1 cellular context compared by ENCODE assay signal in the genomic region with DNA sequence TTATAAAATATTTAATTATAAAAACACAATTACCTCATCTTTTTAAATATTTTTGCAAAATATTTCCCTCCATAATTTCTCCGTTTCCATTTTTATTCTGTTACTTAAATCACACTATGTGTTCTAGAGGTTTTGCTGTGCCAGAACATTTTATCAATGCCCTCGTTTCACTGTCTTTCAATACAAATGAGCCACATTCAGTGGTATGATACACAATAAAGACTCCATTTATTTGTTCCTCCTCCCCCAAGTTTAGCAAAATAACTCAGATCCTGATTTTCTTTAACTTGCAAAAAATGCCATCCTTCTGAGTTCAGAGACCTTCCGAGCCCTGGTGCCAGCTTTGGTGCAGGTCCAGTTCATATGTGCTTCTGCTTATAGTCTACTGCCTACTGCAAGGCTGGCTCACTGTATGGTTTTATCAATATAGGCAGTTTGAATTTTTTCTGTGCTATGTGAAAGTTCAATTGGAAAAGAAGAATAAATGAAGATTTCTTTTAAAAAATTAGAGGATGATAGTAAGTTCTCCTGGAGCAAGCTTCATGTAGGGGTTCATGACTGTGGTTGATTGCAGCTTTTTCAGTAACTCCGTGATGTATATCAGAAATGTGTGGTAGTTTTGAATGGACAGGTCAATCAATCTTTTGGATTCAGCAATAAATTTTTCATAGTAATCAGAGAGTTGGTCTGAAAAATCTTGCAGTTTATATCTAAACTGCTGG.
A peak's percentile ranks its signal among the peaks of the same experiment; 100 is the strongest.
TF ChIP-seq lines count a peak whose summit lies in the region.

No MANE protein-coding gene starts in this region.

TF ChIP-seq in HepG2, 621 proteins besides CTCF, POLR2A, EP300 and RAD21 (continues in another document):
- TF ChIP-seq ZNF780A (CRISPR knock-in tag; IDR thresholded peaks at IDR 0.05) (peak; percentile 22; the same call in 1 of the 2 replicates), HNRNPK (IDR thresholded peaks at IDR 0.05; ENCODE audit: low read depth, low read length, poor library complexity, severe bottlenecking) (no peak), KLF9 (CRISPR knock-in tag; IDR thresholded peaks at IDR 0.05; ENCODE audit: low read depth) (no peak), TBP (CRISPR knock-in tag; IDR thresholded peaks at IDR 0.05) (no peak), ZNF180 (CRISPR knock-in tag; IDR thresholded peaks at IDR 0.05; ENCODE audit: borderline replicate concordance, low read depth) (no peak), ZNF530 (CRISPR knock-in tag; IDR thresholded peaks at IDR 0.05; ENCODE audit: low read depth) (no peak), GATAD2A (CRISPR knock-in tag; IDR thresholded peaks at IDR 0.05) (0 out of 2 replicates have a peak, but pooled peaks have one; percentile 9), ZSCAN22 (CRISPR knock-in tag; IDR thresholded peaks at IDR 0.05) (no peak), ZNF263 (CRISPR knock-in tag; IDR thresholded peaks at IDR 0.05) (no peak), RBFOX2 (IDR thresholded peaks at IDR 0.05; ENCODE audit: low read depth, low read length) (peak; percentile 11), NFKB2 (CRISPR knock-in tag; IDR thresholded peaks at IDR 0.05; ENCODE audit: borderline replicate concordance) (no peak), TSC22D2 (CRISPR knock-in tag; IDR thresholded peaks at IDR 0.05; ENCODE audit: borderline replicate concordance) (0 out of 2 replicates have a peak, but pooled peaks have one; percentile 3), ZNF460 (CRISPR knock-in tag; IDR thresholded peaks at IDR 0.05; ENCODE audit: borderline replicate concordance) (no peak), ONECUT2 (CRISPR knock-in tag; IDR thresholded peaks at IDR 0.05) (no peak), ZNF749 (CRISPR knock-in tag; IDR thresholded peaks at IDR 0.05; ENCODE audit: borderline replicate concordance) (0 out of 2 replicates have a peak, but pooled peaks have one; percentile 8), ZNF484 (CRISPR knock-in tag; IDR thresholded peaks at IDR 0.05; ENCODE audit: borderline replicate concordance, low read depth) (no peak), TCF7L2 (IDR thresholded peaks at IDR 0.05; ENCODE audit: low read depth, low read length) (no peak), CBFB (CRISPR knock-in tag; IDR thresholded peaks at IDR 0.05) (no peak), SNAI1 (CRISPR knock-in tag; IDR thresholded peaks at IDR 0.05; ENCODE audit: borderline replicate concordance) (no peak), SIN3B (IDR thresholded peaks at IDR 0.05; ENCODE audit: low read length) (no peak), SRSF4 (IDR thresholded peaks at IDR 0.05; ENCODE audit: low read depth, low read length, poor library complexity, severe bottlenecking) (no peak), ZNF672 (CRISPR knock-in tag; IDR thresholded peaks at IDR 0.05) (no peak), ZBTB3 (CRISPR knock-in tag; IDR thresholded peaks at IDR 0.05; ENCODE audit: borderline replicate concordance, low read depth) (no peak), CEBPG (CRISPR knock-in tag; IDR thresholded peaks at IDR 0.05) (no peak), ZBTB42 (CRISPR knock-in tag; IDR thresholded peaks at IDR 0.05) (no peak), ISX (CRISPR knock-in tag; conservative IDR thresholded peaks at IDR 0.05) (no peak), PRMT3 (CRISPR knock-in tag; IDR thresholded peaks at IDR 0.05; ENCODE audit: borderline replicate concordance, low read depth) (0 out of 2 replicates have a peak, but pooled peaks have one; percentile 28), CHD4 (IDR thresholded peaks at IDR 0.05; ENCODE audit: borderline replicate concordance, low read length) (0 out of 2 replicates have a peak, but pooled peaks have one; percentile 11), ZFP62 (CRISPR knock-in tag; IDR thresholded peaks at IDR 0.05) (no peak), REXO4 (CRISPR knock-in tag; IDR thresholded peaks at IDR 0.05; ENCODE audit: borderline replicate concordance) (no peak), SSRP1 (CRISPR knock-in tag; IDR thresholded peaks at IDR 0.05) (peak; percentile 99), HNRNPH1 (optimal IDR thresholded peaks at IDR 0.05; ENCODE audit: low read depth, low read length) (no peak), ZBTB8A (CRISPR knock-in tag; IDR thresholded peaks at IDR 0.05; ENCODE audit: borderline replicate concordance, low read depth) (0 out of 2 replicates have a peak, but pooled peaks have one; percentile 12), AHR (CRISPR knock-in tag; IDR thresholded peaks at IDR 0.05) (no peak), SRSF1 (optimal IDR thresholded peaks at IDR 0.05; ENCODE audit: low read depth, low read length) (no peak), KLF16 (CRISPR knock-in tag; IDR thresholded peaks at IDR 0.05) (0 out of 4 replicates have a peak, but pooled peaks of 1 of the 2 experiments have one; percentile 30), ZMAT3 (CRISPR knock-in tag; conservative IDR thresholded peaks at IDR 0.05) (no peak)
- TF ChIP-seq, protein P1, sequence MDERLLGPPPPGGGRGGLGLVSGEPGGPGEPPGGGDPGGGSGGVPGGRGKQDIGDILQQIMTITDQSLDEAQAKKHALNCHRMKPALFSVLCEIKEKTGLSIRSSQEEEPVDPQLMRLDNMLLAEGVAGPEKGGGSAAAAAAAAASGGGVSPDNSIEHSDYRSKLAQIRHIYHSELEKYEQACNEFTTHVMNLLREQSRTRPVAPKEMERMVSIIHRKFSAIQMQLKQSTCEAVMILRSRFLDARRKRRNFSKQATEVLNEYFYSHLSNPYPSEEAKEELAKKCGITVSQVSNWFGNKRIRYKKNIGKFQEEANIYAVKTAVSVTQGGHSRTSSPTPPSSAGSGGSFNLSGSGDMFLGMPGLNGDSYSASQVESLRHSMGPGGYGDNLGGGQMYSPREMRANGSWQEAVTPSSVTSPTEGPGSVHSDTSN (CRISPR knock-in tag; IDR thresholded peaks at IDR 0.05): no peak
- TF ChIP-seq, protein P2, sequence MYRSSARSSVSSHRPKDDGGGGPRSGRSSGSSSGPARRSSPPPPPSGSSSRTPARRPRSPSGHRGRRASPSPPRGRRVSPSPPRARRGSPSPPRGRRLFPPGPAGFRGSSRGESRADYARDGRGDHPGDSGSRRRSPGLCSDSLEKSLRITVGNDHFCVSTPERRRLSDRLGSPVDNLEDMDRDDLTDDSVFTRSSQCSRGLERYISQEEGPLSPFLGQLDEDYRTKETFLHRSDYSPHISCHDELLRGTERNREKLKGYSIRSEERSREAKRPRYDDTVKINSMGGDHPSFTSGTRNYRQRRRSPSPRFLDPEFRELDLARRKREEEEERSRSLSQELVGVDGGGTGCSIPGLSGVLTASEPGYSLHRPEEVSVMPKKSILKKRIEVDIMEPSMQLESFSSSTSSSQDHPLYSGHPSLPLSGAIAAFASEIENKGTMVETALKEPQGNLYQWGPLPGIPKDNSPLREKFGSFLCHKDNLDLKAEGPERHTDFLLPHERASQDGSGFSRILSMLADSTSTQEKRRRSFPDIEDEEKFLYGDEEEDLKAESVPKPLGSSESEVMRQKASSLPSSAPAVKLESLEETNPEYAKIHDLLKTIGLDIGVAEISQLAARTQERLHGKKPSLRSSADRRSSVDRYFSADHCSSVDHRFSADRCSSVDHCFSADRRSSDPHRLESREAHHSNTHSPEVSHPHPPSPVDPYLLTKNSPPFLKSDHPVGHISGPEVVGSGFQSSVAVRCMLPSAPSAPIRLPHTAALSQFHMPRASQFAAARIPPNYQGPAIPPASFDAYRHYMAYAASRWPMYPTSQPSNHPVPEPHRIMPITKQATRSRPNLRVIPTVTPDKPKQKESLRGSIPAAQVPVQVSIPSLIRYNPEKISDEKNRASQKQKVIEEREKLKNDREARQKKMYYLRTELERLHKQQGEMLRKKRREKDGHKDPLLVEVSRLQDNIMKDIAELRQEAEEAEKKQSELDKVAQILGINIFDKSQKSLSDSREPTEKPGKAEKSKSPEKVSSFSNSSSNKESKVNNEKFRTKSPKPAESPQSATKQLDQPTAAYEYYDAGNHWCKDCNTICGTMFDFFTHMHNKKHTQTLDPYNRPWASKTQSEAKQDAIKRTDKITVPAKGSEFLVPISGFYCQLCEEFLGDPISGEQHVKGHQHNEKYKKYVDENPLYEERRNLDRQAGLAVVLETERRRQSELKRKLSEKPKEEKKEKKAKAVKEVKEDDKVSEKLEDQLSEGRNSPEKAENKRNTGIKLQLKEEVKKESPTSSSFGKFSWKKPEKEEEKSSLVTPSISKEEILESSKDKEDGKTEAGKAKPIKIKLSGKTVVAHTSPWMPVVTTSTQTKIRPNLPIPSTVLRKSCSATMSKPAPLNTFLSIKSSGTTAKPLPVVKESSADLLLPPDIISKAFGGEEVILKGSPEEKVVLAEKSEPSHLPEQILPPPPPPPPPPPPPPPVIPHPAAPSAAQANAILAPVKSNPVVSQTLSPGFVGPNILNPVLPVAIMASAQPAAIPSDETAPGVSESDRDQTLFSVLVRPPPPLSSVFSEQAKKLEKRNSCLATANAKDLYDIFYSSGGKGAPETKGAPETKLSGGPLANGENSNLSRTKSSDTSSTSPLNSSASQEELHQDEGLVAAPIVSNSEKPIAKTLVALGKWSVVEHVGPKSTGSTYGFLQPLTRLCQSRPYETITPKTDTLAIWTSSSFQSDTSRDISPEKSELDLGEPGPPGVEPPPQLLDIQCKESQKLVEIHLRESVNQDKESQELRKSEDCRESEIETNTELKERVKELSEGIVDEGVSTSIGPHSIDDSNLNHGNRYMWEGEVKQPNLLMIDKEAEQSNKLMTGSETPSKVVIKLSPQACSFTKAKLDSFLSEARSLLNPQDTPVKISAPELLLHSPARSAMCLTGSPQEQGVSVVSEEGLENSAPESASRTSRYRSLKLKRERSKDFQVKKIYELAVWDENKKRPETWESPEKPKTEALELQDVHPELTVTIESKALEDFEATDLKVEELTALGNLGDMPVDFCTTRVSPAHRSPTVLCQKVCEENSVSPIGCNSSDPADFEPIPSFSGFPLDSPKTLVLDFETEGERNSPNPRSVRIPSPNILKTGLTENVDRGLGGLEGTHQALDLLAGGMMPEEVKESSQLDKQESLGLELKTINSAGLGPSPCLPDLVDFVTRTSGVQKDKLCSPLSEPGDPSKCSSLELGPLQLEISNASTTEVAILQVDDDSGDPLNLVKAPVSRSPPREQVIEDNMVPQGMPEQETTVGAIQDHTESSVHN (CRISPR knock-in tag; IDR thresholded peaks at IDR 0.05): no peak
- TF ChIP-seq, protein P3, sequence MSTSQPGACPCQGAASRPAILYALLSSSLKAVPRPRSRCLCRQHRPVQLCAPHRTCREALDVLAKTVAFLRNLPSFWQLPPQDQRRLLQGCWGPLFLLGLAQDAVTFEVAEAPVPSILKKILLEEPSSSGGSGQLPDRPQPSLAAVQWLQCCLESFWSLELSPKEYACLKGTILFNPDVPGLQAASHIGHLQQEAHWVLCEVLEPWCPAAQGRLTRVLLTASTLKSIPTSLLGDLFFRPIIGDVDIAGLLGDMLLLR (CRISPR knock-in tag; IDR thresholded peaks at IDR 0.05): no peak
- TF ChIP-seq, protein P4, sequence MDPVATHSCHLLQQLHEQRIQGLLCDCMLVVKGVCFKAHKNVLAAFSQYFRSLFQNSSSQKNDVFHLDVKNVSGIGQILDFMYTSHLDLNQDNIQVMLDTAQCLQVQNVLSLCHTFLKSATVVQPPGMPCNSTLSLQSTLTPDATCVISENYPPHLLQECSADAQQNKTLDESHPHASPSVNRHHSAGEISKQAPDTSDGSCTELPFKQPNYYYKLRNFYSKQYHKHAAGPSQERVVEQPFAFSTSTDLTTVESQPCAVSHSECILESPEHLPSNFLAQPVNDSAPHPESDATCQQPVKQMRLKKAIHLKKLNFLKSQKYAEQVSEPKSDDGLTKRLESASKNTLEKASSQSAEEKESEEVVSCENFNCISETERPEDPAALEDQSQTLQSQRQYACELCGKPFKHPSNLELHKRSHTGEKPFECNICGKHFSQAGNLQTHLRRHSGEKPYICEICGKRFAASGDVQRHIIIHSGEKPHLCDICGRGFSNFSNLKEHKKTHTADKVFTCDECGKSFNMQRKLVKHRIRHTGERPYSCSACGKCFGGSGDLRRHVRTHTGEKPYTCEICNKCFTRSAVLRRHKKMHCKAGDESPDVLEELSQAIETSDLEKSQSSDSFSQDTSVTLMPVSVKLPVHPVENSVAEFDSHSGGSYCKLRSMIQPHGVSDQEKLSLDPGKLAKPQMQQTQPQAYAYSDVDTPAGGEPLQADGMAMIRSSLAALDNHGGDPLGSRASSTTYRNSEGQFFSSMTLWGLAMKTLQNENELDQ (CRISPR knock-in tag; IDR thresholded peaks at IDR 0.05; ENCODE audit: borderline replicate concordance): no peak
- TF ChIP-seq, protein P5, sequence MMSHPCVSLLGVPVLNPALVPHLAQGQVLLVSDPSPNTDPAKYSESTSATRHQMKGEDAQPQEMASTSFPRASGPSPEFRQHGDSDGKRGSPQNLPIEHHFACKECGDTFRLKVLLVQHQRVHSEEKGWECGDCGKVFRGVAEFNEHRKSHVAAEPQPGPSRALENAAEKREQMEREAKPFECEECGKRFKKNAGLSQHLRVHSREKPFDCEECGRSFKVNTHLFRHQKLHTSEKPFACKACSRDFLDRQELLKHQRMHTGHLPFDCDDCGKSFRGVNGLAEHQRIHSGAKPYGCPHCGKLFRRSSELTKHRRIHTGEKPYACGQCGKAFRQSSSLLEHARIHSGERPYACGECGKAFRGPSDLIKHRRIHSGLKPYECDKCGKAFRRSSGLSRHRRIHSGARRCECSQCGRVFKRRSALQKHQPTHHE (CRISPR knock-in tag; IDR thresholded peaks at IDR 0.05; ENCODE audit: borderline replicate concordance): no peak
- TF ChIP-seq, protein P6, sequence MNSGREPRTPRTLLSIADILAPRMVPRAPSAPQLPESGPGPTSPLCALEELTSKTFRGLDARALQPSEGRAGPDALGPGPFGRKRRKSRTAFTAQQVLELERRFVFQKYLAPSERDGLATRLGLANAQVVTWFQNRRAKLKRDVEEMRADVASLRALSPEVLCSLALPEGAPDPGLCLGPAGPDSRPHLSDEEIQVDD (CRISPR knock-in tag; IDR thresholded peaks at IDR 0.05; ENCODE audit: borderline replicate concordance): no peak
- TF ChIP-seq, protein P7, sequence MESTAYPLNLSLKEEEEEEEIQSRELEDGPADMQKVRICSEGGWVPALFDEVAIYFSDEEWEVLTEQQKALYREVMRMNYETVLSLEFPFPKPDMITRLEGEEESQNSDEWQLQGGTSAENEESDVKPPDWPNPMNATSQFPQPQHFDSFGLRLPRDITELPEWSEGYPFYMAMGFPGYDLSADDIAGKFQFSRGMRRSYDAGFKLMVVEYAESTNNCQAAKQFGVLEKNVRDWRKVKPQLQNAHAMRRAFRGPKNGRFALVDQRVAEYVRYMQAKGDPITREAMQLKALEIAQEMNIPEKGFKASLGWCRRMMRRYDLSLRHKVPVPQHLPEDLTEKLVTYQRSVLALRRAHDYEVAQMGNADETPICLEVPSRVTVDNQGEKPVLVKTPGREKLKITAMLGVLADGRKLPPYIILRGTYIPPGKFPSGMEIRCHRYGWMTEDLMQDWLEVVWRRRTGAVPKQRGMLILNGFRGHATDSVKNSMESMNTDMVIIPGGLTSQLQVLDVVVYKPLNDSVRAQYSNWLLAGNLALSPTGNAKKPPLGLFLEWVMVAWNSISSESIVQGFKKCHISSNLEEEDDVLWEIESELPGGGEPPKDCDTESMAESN (CRISPR knock-in tag; conservative IDR thresholded peaks at IDR 0.05): no peak
